Comparison of ENCODE assay signal across 9 cellular contexts in genomic region chr6:74574794-74575193, GRCh38.
DNase-seq lines count a peak whose midpoint lies in the region; ATAC-seq, FAIRE-seq and TF ChIP-seq lines count a peak whose summit lies in the region.
"Had no signal": no experiment of that assay in that cellular context is flagged by ENCODE, and none has a peak within 500 bp of the region (broad histone marks: within the 10 kb centered on the region; RNA-seq: fewer than 3 reads in every experiment).

No MANE protein-coding gene starts in this region.

- H3K4me3 ChIP-seq in endothelial cell of umbilical vein (replicated peaks in 1 of 3; ENCODE audit: insufficient read depth in 1 of 3, low read depth in 1 of 3, low read length in 3 of 3): no peak overlapping the region

- H3K9me3 Mint-ChIP-seq in type B pancreatic cell: no peaks in the 10 kb centered on the region

- no peak overlapping the region for H3K27ac Mint-ChIP-seq in type B pancreatic cell

- CTCF ChIA-PET in endothelial cell of umbilical vein (lab: Charles Lee): interaction anchor here (1.5 to 3.0 kb wide), 3 partner anchors 165 to 836 kb away, joined by 6 to 10 read pairs (median 7); no protein-coding TSS in a partner anchor

- peaks cover 3% of the 10 kb centered on the region for H3K27me3 Mint-ChIP-seq in type B pancreatic cell

- no peak overlapping the region for H3K27ac ChIP-seq in endothelial cell of umbilical vein (ENCODE audit: insufficient read depth, low read depth, low read length)

- no peaks in the 10 kb centered on the region for H3K9me3 ChIP-seq in endothelial cell of umbilical vein (replicated peaks; ENCODE audit: control insufficient read depth, insufficient read depth, low read length)

- H2AFZ ChIP-seq in endothelial cell of umbilical vein (ENCODE audit: low read depth, low read length): no peak overlapping the region

- H4K20me1 ChIP-seq in endothelial cell of umbilical vein (replicated peaks; ENCODE audit: control insufficient read depth, extremely low read depth, insufficient read depth, low read length): no peaks in the 10 kb centered on the region

- ATAC-seq in GM19351 (IDR thresholded peaks at IDR 0.05; ENCODE audit: unreplicated experiment): peak; percentile 43

- no peak overlapping the region for H3K4me3 Mint-ChIP-seq in type B pancreatic cell

- H3K4me1 Mint-ChIP-seq in type B pancreatic cell (ENCODE audit: unreplicated experiment): peaks cover 9% of the 10 kb centered on the region

- no peaks in the 10 kb centered on the region for H3K27me3 ChIP-seq in endothelial cell of umbilical vein (ENCODE audit: control insufficient read depth in 2 of 2, insufficient read depth in 2 of 2, low read length in 2 of 2)

- BruUV-seq in endothelial cell of umbilical vein (replicated peaks; lab: Mats Ljungman, UMichigan): no TSS peak

- H3K9ac ChIP-seq in endothelial cell of umbilical vein (replicated peaks; ENCODE audit: extremely low read depth, insufficient read depth, low read length): no peak overlapping the region

- no peak for TF ChIP-seq POLR2A in endothelial cell of umbilical vein (IDR thresholded peaks at IDR 0.05; ENCODE audit: low read depth, low read length)

- TF ChIP-seq CTCF in endothelial cell of umbilical vein (IDR thresholded peaks at IDR 0.05; ENCODE audit: extremely low read depth in 1 of 2, insufficient read depth in 1 of 2, low read depth in 1 of 2, low read length in 2 of 2) (peak; percentile 39 to 56), type B pancreatic cell (conservative IDR thresholded peaks at IDR 0.05) (peak; percentile 77)

- no peaks in the 10 kb centered on the region for H3K36me3 Mint-ChIP-seq in type B pancreatic cell

- H3K36me3 ChIP-seq in endothelial cell of umbilical vein (ENCODE audit: control insufficient read depth in 2 of 2, extremely low read depth in 1 of 2, insufficient read depth in 2 of 2, low read length in 2 of 2): no peaks in the 10 kb centered on the region

- intact Hi-C loops in endothelial cell of umbilical vein (cut with micrococcal nuclease): loop anchor here (1.0 to 2.0 kb wide), 2 partner anchors 165 to 630 kb away; no protein-coding TSS in a partner anchor

- DNase-seq in AML-193 (lab: John Stamatoyannopoulos, UW) (peak; percentile 20 to 65), NCI-H1694 treated with DMSO at 0.1 percent for 48 hours (lab: John Stamatoyannopoulos, UW) (peak; percentile 6), endothelial cell of umbilical vein (ENCODE audit: low read depth, low spot score) (peak; percentile 50), type B pancreatic cell (ENCODE audit: extremely low spot score, unreplicated experiment) (no peak), dedifferentiated amniotic fluid mesenchymal stem cell (ENCODE audit: extremely low spot score) (no peak), hypothalamus (lab: John Stamatoyannopoulos, UW) (no peak)
- DNase-seq in activated CD4-positive, alpha-beta T cell treated with anti-CD3 and anti-CD28 coated beads, Interleukin-2, amount 50 U/mL, for 4 hours: no peak

- H3K4me2 ChIP-seq in endothelial cell of umbilical vein (ENCODE audit: insufficient read depth, low read length): no peak overlapping the region

- POLR2A ChIA-PET in endothelial cell of umbilical vein (lab: Charles Lee): no interaction called here

- no peaks in the 10 kb centered on the region for H3K79me2 ChIP-seq in endothelial cell of umbilical vein (ENCODE audit: control insufficient read depth, insufficient read depth, low read length)

- no peaks in the 10 kb centered on the region for H3K9me1 ChIP-seq in endothelial cell of umbilical vein (replicated peaks; ENCODE audit: control insufficient read depth, extremely low read depth, insufficient read depth, low read length)

- dilution Hi-C loops in endothelial cell of umbilical vein (cut with MboI; ENCODE audit: extremely low pct_ligation_motif_present, low sequenced_read_pairs): no loop called here

- peaks cover 4% of the 10 kb centered on the region for H3K4me1 ChIP-seq in endothelial cell of umbilical vein (ENCODE audit: control insufficient read depth, extremely low read depth, insufficient read depth, low read length)

- peak; percentile 44 for FAIRE-seq in endothelial cell of umbilical vein (lab: Jason Lieb, UNC)
- FAIRE-seq: endometrium had no signal

TF ChIP-seq in endothelial cell of umbilical vein, 7 proteins besides CTCF, POLR2A, EP300 and RAD21:
- TF ChIP-seq GATA2 (IDR thresholded peaks at IDR 0.05; ENCODE audit: insufficient read depth, insufficient read length, low read depth, low read length) (no peak), FOS (IDR thresholded peaks at IDR 0.05; ENCODE audit: borderline replicate concordance, insufficient read depth, low read length) (no peak), JUN (IDR thresholded peaks at IDR 0.05; ENCODE audit: borderline replicate concordance, insufficient read depth, insufficient read length, low read depth) (no peak), MAX (IDR thresholded peaks at IDR 0.05; ENCODE audit: insufficient read depth, insufficient read length) (no peak), MYC (IDR thresholded peaks at IDR 0.05; ENCODE audit: low read depth, low read length) (no peak)

Comparison
In these comparisons a context has a peak if more than half of its experiments do, and no peak if none do; other contexts are left out.
1. DNase-seq: peak in AML-193 (2 of 2), NCI-H1694 treated with DMSO at 0.1 percent for 48 hours (single experiment) and endothelial cell of umbilical vein (single experiment); none in type B pancreatic cell (single experiment), dedifferentiated amniotic fluid mesenchymal stem cell (single experiment), hypothalamus (0 of 51) and activated CD4-positive, alpha-beta T cell treated with anti-CD3 and anti-CD28 coated beads, Interleukin-2, amount 50 U/mL, for 4 hours (0 of 2).